Comparison of ENCODE assay signal across 10 cellular contexts in genomic region chr6:116564921-116565872, GRCh38. TPM values are rescaled to one million over a fixed set of nuclear protein-coding genes. Genes with fewer than 3 reads are reported as not detected.
DNase-seq lines count a peak whose midpoint lies in the region; ATAC-seq, FAIRE-seq and TF ChIP-seq lines count a peak whose summit lies in the region.
"Had no signal": no experiment of that assay in that cellular context is flagged by ENCODE, and none has a peak within 500 bp of the region (broad histone marks: within the 10 kb centered on the region; RNA-seq: fewer than 3 reads in every experiment).

No MANE protein-coding gene starts in this region.

- WGBS in heart left ventricle, 4 donors = 47 to 64% (median 55%) methylated on average over 22 to 42 of the region's 42 CpGs

- no peaks in the 10 kb centered on the region for H3K9me3 ChIP-seq in heart left ventricle

- DNase-seq in activated T-cell treated with anti-CD3 and anti-CD28 coated beads, Interleukin-2, amount 50 U/mL, for 24 hours = peak; percentile 36
- DNase-seq in heart left ventricle = peak; percentile 21 to 73 (median 42)
- DNase-seq in urothelium cell line (ENCODE audit: low spot score) = no peak
- DNase-seq in NCI-H446 treated with DMSO at 0.1 percent for 48 hours (lab: John Stamatoyannopoulos, UW) = no peak

- H3K27ac ChIP-seq in heart left ventricle (peak overlapping the region in 1 of 12 donors; percentile 16), skin epidermis (peak overlapping the region in 2 of 21 experiments; percentile 56 to 57)
- H3K27ac ChIP-seq: SK-N-MC had no signal

- no peaks in the 10 kb centered on the region for H3K36me3 ChIP-seq in heart left ventricle

- H3K4me1 ChIP-seq in heart left ventricle = peaks cover 0 to 17% (median 8%) of the 10 kb centered on the region in 12 donors

- H3K4me3 ChIP-seq in heart left ventricle = peak overlapping the region in 10 of 12 donors; percentile 6 to 53 (median 42)
- H3K4me3 ChIP-seq in skin epidermis = peak overlapping the region in 5 of 7 experiments; percentile 3 to 27 (median 16)
- H3K4me3 ChIP-seq: SK-N-MC had no signal

- H3K4me3 Mint-ChIP-seq in activated T-cell treated with anti-CD3 and anti-CD28 coated beads, Interleukin-2, amount 50 U/mL, for 24 hours = peak overlapping the region; percentile 8

- TF ChIP-seq POLR2A in heart left ventricle (IDR thresholded peaks at IDR 0.05) = no peak

- intact Hi-C loops in heart left ventricle (cut with DNase I) = loop anchor here in 9 of 10 donors (5.0 to 10.0 kb wide), 6 partner anchors 280 to 450 kb away; partner anchors contain the start of gene TSPYL1 (in 2 of the 9)

- H3K36me3 Mint-ChIP-seq in activated T-cell treated with anti-CD3 and anti-CD28 coated beads, Interleukin-2, amount 50 U/mL, for 24 hours (ENCODE audit: low read depth) = no peaks in the 10 kb centered on the region

- no peaks in the 10 kb centered on the region for H3K27me3 ChIP-seq in heart left ventricle

- ATAC-seq in GM19023 (IDR thresholded peaks at IDR 0.05; ENCODE audit: unreplicated experiment) (peak; percentile 44), heart left ventricle (peak; percentile 27 to 73 (median 70)), HG03521 (IDR thresholded peaks at IDR 0.05; ENCODE audit: unreplicated experiment) (no peak), HG03565 (IDR thresholded peaks at IDR 0.05; ENCODE audit: unreplicated experiment) (no peak)

- no peak for TF ChIP-seq CTCF in heart left ventricle (IDR thresholded peaks at IDR 0.05)

- no peak for FAIRE-seq in urothelium cell line (lab: Jason Lieb, UNC)

- peaks cover 28% of the 10 kb centered on the region for H3K4me1 Mint-ChIP-seq in activated T-cell treated with anti-CD3 and anti-CD28 coated beads, Interleukin-2, amount 50 U/mL, for 24 hours (ENCODE audit: low read depth)

- no peaks in the 10 kb centered on the region for H3K9me3 Mint-ChIP-seq in activated T-cell treated with anti-CD3 and anti-CD28 coated beads, Interleukin-2, amount 50 U/mL, for 24 hours

- H3K27ac Mint-ChIP-seq in activated T-cell treated with anti-CD3 and anti-CD28 coated beads, Interleukin-2, amount 50 U/mL, for 24 hours = no peak overlapping the region

- peaks cover 17% of the 10 kb centered on the region for H3K27me3 Mint-ChIP-seq in activated T-cell treated with anti-CD3 and anti-CD28 coated beads, Interleukin-2, amount 50 U/mL, for 24 hours

RNA-seq across cellular contexts. Expression of gene RWDD1, which starts 6.1 kb away (rescaled TPM):
- 10 to 100 TPM; 35.9 to 70.5 (median 48.8) TPM for total RNA-seq in heart left ventricle
- 100 to 1,000 TPM in 1 of 2 donors, 10 to 100 TPM in 1; 69.1 to 124 TPM for polyA plus RNA-seq in heart left ventricle

RNA-seq across cellular contexts. Expression of gene CALHM4, which starts 11.6 kb away (rescaled TPM):
- total RNA-seq in heart left ventricle = under 1 TPM in 1 of 9 donors, not detected in 8; 0.67 TPM
- polyA plus RNA-seq in heart left ventricle = under 1 TPM in 1 of 2 donors, not detected in 1; 0.10 TPM
- total RNA-seq: subcutaneous adipose tissue had no signal

RNA-seq across cellular contexts. Expression of gene TRAPPC3L, which starts 19.7 kb away (rescaled TPM):
- under 1 TPM in 4 of 9 donors, not detected in 5; 0.11 to 0.29 (median 0.19) TPM for total RNA-seq in heart left ventricle
- not detected for polyA plus RNA-seq in heart left ventricle

RNA-seq across cellular contexts. Expression of gene RSPH4A, which starts 51.1 kb away (rescaled TPM):
- total RNA-seq in heart left ventricle = under 1 TPM in 7 of 9 donors, not detected in 2; 0.12 to 0.42 (median 0.20) TPM
- polyA plus RNA-seq in heart left ventricle = under 1 TPM; 0.12 to 0.23 TPM

RNA-seq across cellular contexts. Expression of gene CALHM5, which starts 53.8 kb away (rescaled TPM):
- total RNA-seq in heart left ventricle = 1 to 10 TPM; 1.4 to 3.0 (median 1.8) TPM
- 1 to 10 TPM in 1 of 2 donors, under 1 TPM in 1; 0.76 to 1.3 TPM for polyA plus RNA-seq in heart left ventricle

Comparison
In these comparisons a context has a peak if more than half of its experiments do, and no peak if none do; other contexts are left out.
1. ATAC-seq: peak in GM19023 (single experiment) and heart left ventricle (4 of 4); none in HG03521 (single experiment) and HG03565 (single experiment).
2. DNase-seq: peak in activated T-cell treated with anti-CD3 and anti-CD28 coated beads, Interleukin-2, amount 50 U/mL, for 24 hours (single experiment) and heart left ventricle (5 of 5); none in urothelium cell line (single experiment) and NCI-H446 treated with DMSO at 0.1 percent for 48 hours (single experiment).